In genomic region chr15:58444658-58445332, GRCh38 we compare ENCODE assay signal across 1 cellular context.
TF ChIP-seq lines count a peak whose summit lies in the region.

No MANE protein-coding gene starts in this region.

TF ChIP-seq in HepG2, 621 proteins besides CTCF, POLR2A, EP300 and RAD21:
- TF ChIP-seq ONECUT2 (CRISPR knock-in tag; IDR thresholded peaks at IDR 0.05): no peak
- TF ChIP-seq, protein P1, sequence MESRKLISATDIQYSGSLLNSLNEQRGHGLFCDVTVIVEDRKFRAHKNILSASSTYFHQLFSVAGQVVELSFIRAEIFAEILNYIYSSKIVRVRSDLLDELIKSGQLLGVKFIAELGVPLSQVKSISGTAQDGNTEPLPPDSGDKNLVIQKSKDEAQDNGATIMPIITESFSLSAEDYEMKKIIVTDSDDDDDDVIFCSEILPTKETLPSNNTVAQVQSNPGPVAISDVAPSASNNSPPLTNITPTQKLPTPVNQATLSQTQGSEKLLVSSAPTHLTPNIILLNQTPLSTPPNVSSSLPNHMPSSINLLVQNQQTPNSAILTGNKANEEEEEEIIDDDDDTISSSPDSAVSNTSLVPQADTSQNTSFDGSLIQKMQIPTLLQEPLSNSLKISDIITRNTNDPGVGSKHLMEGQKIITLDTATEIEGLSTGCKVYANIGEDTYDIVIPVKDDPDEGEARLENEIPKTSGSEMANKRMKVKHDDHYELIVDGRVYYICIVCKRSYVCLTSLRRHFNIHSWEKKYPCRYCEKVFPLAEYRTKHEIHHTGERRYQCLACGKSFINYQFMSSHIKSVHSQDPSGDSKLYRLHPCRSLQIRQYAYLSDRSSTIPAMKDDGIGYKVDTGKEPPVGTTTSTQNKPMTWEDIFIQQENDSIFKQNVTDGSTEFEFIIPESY (CRISPR knock-in tag; IDR thresholded peaks at IDR 0.05): peak; percentile 91; the same call in 1 of the 2 replicates
TF ChIP-seq in HepG2: peak in this region for 1.
